8 cellular contexts compared by ENCODE assay signal in genomic region chr4:103074598-103075434, GRCh38. TPM values are rescaled to one million over a fixed set of nuclear protein-coding genes. Genes with fewer than 3 reads are reported as not detected.
A peak's percentile ranks its signal among the peaks of the same experiment; 100 is the strongest.
DNase-seq lines count a peak whose midpoint lies in the region; ATAC-seq and TF ChIP-seq lines count a peak whose summit lies in the region.

No MANE protein-coding gene starts in this region.

- H3K9me1 ChIP-seq in IMR-90 (ENCODE audit: insufficient read depth, low read length): peaks cover 6% of the 10 kb centered on the region; the same call in 1 of the 2 replicates

- 0 out of 2 replicates have a peak overlapping the region, but pooled peaks have one; percentile 2 for H3K14ac ChIP-seq in IMR-90 (replicated peaks; ENCODE audit: low read depth, low read length)

- 0 out of 2 replicates have a peak overlapping the region, but pooled peaks have one; percentile 25 for H2AK5ac ChIP-seq in IMR-90 (ENCODE audit: low read depth, low read length)

- no peak overlapping the region for H2BK15ac ChIP-seq in IMR-90 (ENCODE audit: low read depth, low read length)

- WGBS in IMR-90 (ENCODE audit: extremely low coverage in 2 of 2, insufficient read length in 1 of 2), 2 experiments: no CpG with 5 or more reads among the region's 10 CpGs

- H4K8ac ChIP-seq in IMR-90 (ENCODE audit: low read depth in 2 of 2, low read length in 2 of 2): no peak overlapping the region

- no peak overlapping the region; the same call in 1 of the 2 replicates for H3K4ac ChIP-seq in IMR-90 (ENCODE audit: low read depth, low read length)

- H3K27ac ChIP-seq in IMR-90 (ENCODE audit: insufficient read depth, low read length): no peak overlapping the region
- peak overlapping the region in 1 of 2 donors; percentile 84 for H3K27ac ChIP-seq in coronary artery
- H3K27ac ChIP-seq in lower lobe of right lung: no peak overlapping the region

- intact Hi-C loops in CD14-positive monocyte (cut with micrococcal nuclease) (no loop called here), IMR-90 (cut with micrococcal nuclease) (loop anchor here (5.0 kb wide), 2 partner anchors 58 to 453 kb away; partner anchors contain the start of gene SLC9B1), lower lobe of right lung (cut with DNase I) (no loop called here)

- in situ Hi-C loops in IMR-90 (cut with MboI; ENCODE audit: low sequenced_read_pairs): no loop called here

- H2BK5ac ChIP-seq in IMR-90 (ENCODE audit: low read depth, low read length, poor library complexity, severe bottlenecking): no peak overlapping the region

- H3K36me3 ChIP-seq in IMR-90 (ENCODE audit: control insufficient read depth, insufficient read depth, low read length) (no peaks in the 10 kb centered on the region; the same call in 1 of the 2 replicates), lower lobe of right lung (no peaks in the 10 kb centered on the region)

- BruUV-seq in IMR-90 (replicated peaks; lab: Mats Ljungman, UMichigan): no TSS peak

- peaks cover 29% of the 10 kb centered on the region for H3K4me1 Mint-ChIP-seq in CD14-positive monocyte

- ATAC-seq in GM19452 (IDR thresholded peaks at IDR 0.05; ENCODE audit: unreplicated experiment): peak; percentile 42
- no peak for ATAC-seq in IMR-90 (ENCODE audit: low read depth)
- ATAC-seq in lower lobe of right lung: no peak

- H3K4me3 Mint-ChIP-seq in CD14-positive monocyte: peak overlapping the region; percentile 31 to 95

- H3K56ac ChIP-seq in IMR-90 (ENCODE audit: extremely low read depth, insufficient read depth, low read length): no peak overlapping the region

- H3K36me3 Mint-ChIP-seq in CD14-positive monocyte: peaks cover 0 to 2% of the 10 kb centered on the region in 2 donors

- peak overlapping the region; percentile 64 for H3K23ac ChIP-seq in IMR-90 (ENCODE audit: low read depth, low read length)

- peak overlapping the region in 6 of 7 donors; percentile 17 to 85 (median 74) for H3K27ac Mint-ChIP-seq in CD14-positive monocyte

- TF ChIP-seq POLR2A in IMR-90 (IDR thresholded peaks at IDR 0.05; ENCODE audit: low read depth, low read length): no peak

- peaks cover 13 to 17% of the 10 kb centered on the region in 2 experiments for H3K79me1 ChIP-seq in IMR-90 (ENCODE audit: low read depth in 1 of 2, low read length in 2 of 2)

- no peak overlapping the region for H2AK9ac ChIP-seq in IMR-90 (replicated peaks; ENCODE audit: low read depth, low read length, poor library complexity)

- H2BK120ac ChIP-seq in IMR-90 (ENCODE audit: low read depth, low read length): no peak overlapping the region

- no peak overlapping the region for H2BK20ac ChIP-seq in IMR-90 (ENCODE audit: low read depth, low read length)

- no peak overlapping the region for H3K18ac ChIP-seq in IMR-90 (ENCODE audit: low read depth, low read length)

- DNase-seq in CD14-positive monocyte (ENCODE audit: low spot score) (no peak), IMR-90 (peak; percentile 52), coronary artery (ENCODE audit: low spot score) (no peak), GDM1 (lab: John Stamatoyannopoulos, UW) (no peak), NCI-H748 treated with DMSO at 0.1 percent for 48 hours (lab: John Stamatoyannopoulos, UW) (no peak), lower lobe of right lung (no peak)
- no peak for DNase-seq in activated CD4-positive, alpha-beta T cell treated with anti-CD3 and anti-CD28 coated beads, Interleukin-2, amount 50 U/mL, for 4 hours

- peak overlapping the region; percentile 95 for H3K4me2 ChIP-seq in IMR-90 (ENCODE audit: low read depth, low read length)

- TF ChIP-seq RAD21 in IMR-90 (IDR thresholded peaks at IDR 0.05; ENCODE audit: low read length): no peak

- H4K5ac ChIP-seq in IMR-90 (ENCODE audit: low read depth, low read length): no peak overlapping the region

- H3K27me3 ChIP-seq in IMR-90 (ENCODE audit: control insufficient read depth, insufficient read depth, low read length): no peaks in the 10 kb centered on the region
- no peaks in the 10 kb centered on the region for H3K27me3 ChIP-seq in lower lobe of right lung (ENCODE audit: low read depth)

- no peak for TF ChIP-seq CTCF in CD14-positive monocyte (IDR thresholded peaks at IDR 0.05)
- TF ChIP-seq CTCF in IMR-90 (conservative IDR thresholded peaks at IDR 0.05; ENCODE audit: low read depth, low read length): no peak
- TF ChIP-seq CTCF in coronary artery (IDR thresholded peaks at IDR 0.05): no peak
- no peak for TF ChIP-seq CTCF in lower lobe of right lung (IDR thresholded peaks at IDR 0.05)

- H3K9ac ChIP-seq in IMR-90 (ENCODE audit: low read depth, low read length): no peak overlapping the region

- H3K9me3 ChIP-seq in IMR-90 (ENCODE audit: control insufficient read depth, insufficient read depth, low read length): no peaks in the 10 kb centered on the region
- H3K9me3 ChIP-seq in lower lobe of right lung: no peaks in the 10 kb centered on the region

- peaks cover 11 to 18% (median 17%) of the 10 kb centered on the region in 3 donors for H3K27me3 Mint-ChIP-seq in CD14-positive monocyte (ENCODE audit: low read depth in 3 of 3)

- dilution Hi-C loops in IMR-90 (cut with HindIII; ENCODE audit: low sequenced_read_pairs, unreplicated experiment): no loop called here

- no peaks in the 10 kb centered on the region for H4K20me1 ChIP-seq in IMR-90 (ENCODE audit: insufficient read depth, low read length)

- H3K4me1 ChIP-seq in IMR-90 (ENCODE audit: control insufficient read depth, insufficient read depth, low read length) (peaks cover 2% of the 10 kb centered on the region; the same call in 1 of the 2 replicates), lower lobe of right lung (peaks cover 12% of the 10 kb centered on the region)

- CTCF ChIA-PET in IMR-90 (lab: Yijun Ruan, JAX): interaction anchor here (0.9 kb wide), 1 partner anchor 23 kb away, joined by 3 read pairs; no protein-coding TSS in a partner anchor

- POLR2A ChIA-PET in IMR-90 (lab: Charles Lee; ENCODE audit: unreplicated experiment): interaction anchor here (0.5 kb wide), 1 partner anchor 663 kb away, joined by 3 read pairs; no protein-coding TSS in a partner anchor

- H4K91ac ChIP-seq in IMR-90 (ENCODE audit: insufficient read depth, low read depth, low read length): no peak overlapping the region

- H3K4me3 ChIP-seq in IMR-90 (ENCODE audit: insufficient read depth, low read depth, low read length): no peak overlapping the region
- peak overlapping the region; percentile 78 for H3K4me3 ChIP-seq in coronary artery
- no peak overlapping the region for H3K4me3 ChIP-seq in lower lobe of right lung

- no peaks in the 10 kb centered on the region for H3K9me3 Mint-ChIP-seq in CD14-positive monocyte

- H2AFZ ChIP-seq in IMR-90 (replicated peaks; ENCODE audit: low read length, poor library complexity): no peak overlapping the region

TF ChIP-seq in IMR-90, 13 proteins besides CTCF, POLR2A, EP300 and RAD21:
- TF ChIP-seq CHD1 (IDR thresholded peaks at IDR 0.05; ENCODE audit: low read depth, low read length) (no peak), FOS (IDR thresholded peaks at IDR 0.05; ENCODE audit: low read depth, low read length) (no peak), RFX5 (IDR thresholded peaks at IDR 0.05; ENCODE audit: low read depth, low read length) (no peak), MAZ (IDR thresholded peaks at IDR 0.05; ENCODE audit: borderline replicate concordance, low read depth, low read length) (no peak), RCOR1 (IDR thresholded peaks at IDR 0.05; ENCODE audit: insufficient replicate concordance, low read length) (no peak), USF2 (IDR thresholded peaks at IDR 0.05; ENCODE audit: low read depth, low read length) (no peak), MXI1 (IDR thresholded peaks at IDR 0.05; ENCODE audit: borderline replicate concordance, low read depth, low read length) (no peak), MAFK (IDR thresholded peaks at IDR 0.05; ENCODE audit: low read depth, low read length) (no peak), CEBPB (IDR thresholded peaks at IDR 0.05; ENCODE audit: low read depth, low read length) (no peak), NFE2L2 (IDR thresholded peaks at IDR 0.05; ENCODE audit: low read depth, low read length) (no peak)

RNA-seq across cellular contexts. Expression of gene SLC9B2, which starts 1.7 kb away (rescaled TPM):
- polyA plus RNA-seq in CD14-positive monocyte (under 1 TPM; 0.38 to 0.48 TPM), IMR-90 (2012; rRNA removed) (5.5 and 5.7 TPM in 2 replicates)
- total RNA-seq in IMR-90 (2012; rRNA removed) (9.0 and 11.4 TPM in 2 replicates), lower lobe of right lung (5.5 TPM)
- polyA plus RNA-seq in IMR-90 (2012; cell fraction: cytosol; rRNA removed): 1.5 and 1.9 TPM in 2 replicates
- polyA plus RNA-seq in IMR-90 (2012; cell fraction: nucleus; rRNA removed; ENCODE audit: low replicate concordance): 2.0 and 4.7 TPM in 2 replicates

RNA-seq across cellular contexts. Expression of gene BDH2, which starts 24.8 kb away (rescaled TPM):
- 1 to 10 TPM; 6.2 to 8.5 TPM for polyA plus RNA-seq in CD14-positive monocyte
- total RNA-seq in IMR-90 (2012; rRNA removed): 36.4 and 52.2 TPM in 2 replicates
- polyA plus RNA-seq in IMR-90 (2012; rRNA removed): 38.8 and 49.7 TPM in 2 replicates
- 13.2 and 20.5 TPM in 2 replicates for polyA plus RNA-seq in IMR-90 (2012; cell fraction: cytosol; rRNA removed)
- 20.3 and 254 TPM in 2 replicates for polyA plus RNA-seq in IMR-90 (2012; cell fraction: nucleus; rRNA removed; ENCODE audit: low replicate concordance)
- total RNA-seq in lower lobe of right lung: 46.2 TPM

RNA-seq across cellular contexts. Expression of gene SLC9B1, which starts 55.3 kb away (rescaled TPM):
- polyA plus RNA-seq in CD14-positive monocyte (1 to 10 TPM in 1 of 2 donors, under 1 TPM in 1; 0.13 to 1.5 TPM), IMR-90 (2012; rRNA removed) (0.07 TPM in 1 of 2 replicates, not detected in the other)
- total RNA-seq in IMR-90 (2012; rRNA removed) (0.18 and 0.28 TPM in 2 replicates), lower lobe of right lung (0.74 TPM)
- 0.26 TPM in 1 of 2 replicates, not detected in the other for polyA plus RNA-seq in IMR-90 (2012; cell fraction: cytosol; rRNA removed)
- polyA plus RNA-seq in IMR-90 (2012; cell fraction: nucleus; rRNA removed; ENCODE audit: low replicate concordance): 0.15 TPM in 1 of 2 replicates, not detected in the other
